10 cellular contexts compared by ENCODE assay signal in genomic region chr5:143057580-143057999, GRCh38.
DNase-seq lines count a peak whose midpoint lies in the region; ATAC-seq and TF ChIP-seq lines count a peak whose summit lies in the region.
"Had no signal": no experiment of that assay in that cellular context is flagged by ENCODE, and none has a peak within 500 bp of the region (broad histone marks: within the 10 kb centered on the region; RNA-seq: fewer than 3 reads in every experiment).

No MANE protein-coding gene starts in this region.

- peaks cover 56% of the 10 kb centered on the region for H3K4me1 Mint-ChIP-seq in activated CD4-positive, alpha-beta T cell treated with anti-CD3 and anti-CD28 coated beads for 36 hours
- H3K4me1 Mint-ChIP-seq in T-helper 17 cell, result peaks cover 12% of the 10 kb centered on the region

- no peak for ATAC-seq in activated CD4-positive, alpha-beta T cell treated with anti-CD3 and anti-CD28 coated beads for 36 hours
- ATAC-seq in HG02798 (IDR thresholded peaks at IDR 0.05; ENCODE audit: poor library complexity, unreplicated experiment), result peak; percentile 58
- ATAC-seq in T-helper 17 cell, result no peak

- intact Hi-C loops in activated CD4-positive, alpha-beta T cell treated with anti-CD3 and anti-CD28 coated beads for 36 hours (cut with DNase I, micrococcal nuclease), result loop anchor here (1.0 to 5.0 kb wide), 4 partner anchors 9 to 295 kb away; no protein-coding TSS in a partner anchor
- intact Hi-C loops in sigmoid colon (cut with DNase I), result no loop called here
- intact Hi-C loops in posterior vena cava (cut with DNase I), result loop anchor here in 1 of 2 donors (1.0 kb wide), 1 partner anchor 19 kb away; no protein-coding TSS in a partner anchor

- TF ChIP-seq CTCF in sigmoid colon (IDR thresholded peaks at IDR 0.05) (no peak), BE2C (IDR thresholded peaks at IDR 0.05; ENCODE audit: low read depth, low read length) (no peak)

- H3K27me3 ChIP-seq in sigmoid colon, result no peaks in the 10 kb centered on the region
- H3K27me3 ChIP-seq in BE2C, result no peaks in the 10 kb centered on the region
- H3K27me3 ChIP-seq: brain microvascular endothelial cell had no signal

- H3K36me3 ChIP-seq in sigmoid colon (no peaks in the 10 kb centered on the region), BE2C (no peaks in the 10 kb centered on the region)
- H3K36me3 ChIP-seq: brain microvascular endothelial cell had no signal

- no peaks in the 10 kb centered on the region for H3K9me3 ChIP-seq in sigmoid colon
- H3K9me3 ChIP-seq in BE2C, result no peaks in the 10 kb centered on the region
- no peaks in the 10 kb centered on the region for H3K9me3 ChIP-seq in T-helper 17 cell (ENCODE audit: control insufficient read depth, low read length, poor library complexity, severe bottlenecking)

- H3K4me3 ChIP-seq in sigmoid colon (no peak overlapping the region), BE2C (ENCODE audit: low read depth, low read length) (no peak overlapping the region)

- peaks cover 37% of the 10 kb centered on the region for H3K36me3 Mint-ChIP-seq in activated CD4-positive, alpha-beta T cell treated with anti-CD3 and anti-CD28 coated beads for 36 hours (ENCODE audit: low read depth)
- peaks cover 10% of the 10 kb centered on the region for H3K36me3 Mint-ChIP-seq in T-helper 17 cell (ENCODE audit: low read depth)

- H3K27me3 Mint-ChIP-seq in activated CD4-positive, alpha-beta T cell treated with anti-CD3 and anti-CD28 coated beads for 36 hours, result no peaks in the 10 kb centered on the region
- H3K27me3 Mint-ChIP-seq in T-helper 17 cell, result no peaks in the 10 kb centered on the region

- H3K27ac ChIP-seq in sigmoid colon, result peak overlapping the region; percentile 6 to 36 (median 28)
- H3K27ac ChIP-seq: brain microvascular endothelial cell had no signal

- no peaks in the 10 kb centered on the region for H3K9me3 Mint-ChIP-seq in activated CD4-positive, alpha-beta T cell treated with anti-CD3 and anti-CD28 coated beads for 36 hours (ENCODE audit: low read depth)

- TF ChIP-seq EP300 in sigmoid colon (IDR thresholded peaks at IDR 0.05), result no peak

- H3K4me1 ChIP-seq in sigmoid colon (peaks cover 0 to 49% (median 38%) of the 10 kb centered on the region in 4 donors), BE2C (no peaks in the 10 kb centered on the region)

- WGBS in sigmoid colon, 2 donors, result 80 to 92% methylated on average over 3 of the region's 3 CpGs

- no peak overlapping the region for H3K4me3 Mint-ChIP-seq in activated CD4-positive, alpha-beta T cell treated with anti-CD3 and anti-CD28 coated beads for 36 hours
- no peak overlapping the region for H3K4me3 Mint-ChIP-seq in T-helper 17 cell

- no peak for DNase-seq in activated CD4-positive, alpha-beta T cell treated with anti-CD3 and anti-CD28 coated beads for 36 hours
- DNase-seq in activated CD4-positive, alpha-beta T cell treated with anti-CD3 and anti-CD28 coated beads, Interleukin-2, amount 50 U/mL, for 1 hour, result no peak
- DNase-seq in NCI-H524 treated with DMSO at 0.1 percent for 48 hours (lab: John Stamatoyannopoulos, UW), result peak; percentile 55
- DNase-seq in sigmoid colon, result no peak
- no peak for DNase-seq in posterior vena cava (ENCODE audit: low spot score)
- DNase-seq in BE2C, result no peak
- no peak for DNase-seq in T-helper 17 cell
- DNase-seq: brain microvascular endothelial cell, SW 1271 had no signal

- CTCF ChIA-PET in activated CD4-positive, alpha-beta T cell treated with anti-CD3 and anti-CD28 coated beads for 36 hours (lab: Charles Lee), result no interaction called here

- POLR2A ChIA-PET in activated CD4-positive, alpha-beta T cell treated with anti-CD3 and anti-CD28 coated beads for 36 hours (lab: Charles Lee), result no interaction called here

- H3K27ac Mint-ChIP-seq in activated CD4-positive, alpha-beta T cell treated with anti-CD3 and anti-CD28 coated beads for 36 hours, result peak overlapping the region; percentile 90
- no peak overlapping the region for H3K27ac Mint-ChIP-seq in T-helper 17 cell

- TF ChIP-seq POLR2A in sigmoid colon (IDR thresholded peaks at IDR 0.05), result no peak
